ENCODE assay signal across 1 cellular context in the genomic region with DNA sequence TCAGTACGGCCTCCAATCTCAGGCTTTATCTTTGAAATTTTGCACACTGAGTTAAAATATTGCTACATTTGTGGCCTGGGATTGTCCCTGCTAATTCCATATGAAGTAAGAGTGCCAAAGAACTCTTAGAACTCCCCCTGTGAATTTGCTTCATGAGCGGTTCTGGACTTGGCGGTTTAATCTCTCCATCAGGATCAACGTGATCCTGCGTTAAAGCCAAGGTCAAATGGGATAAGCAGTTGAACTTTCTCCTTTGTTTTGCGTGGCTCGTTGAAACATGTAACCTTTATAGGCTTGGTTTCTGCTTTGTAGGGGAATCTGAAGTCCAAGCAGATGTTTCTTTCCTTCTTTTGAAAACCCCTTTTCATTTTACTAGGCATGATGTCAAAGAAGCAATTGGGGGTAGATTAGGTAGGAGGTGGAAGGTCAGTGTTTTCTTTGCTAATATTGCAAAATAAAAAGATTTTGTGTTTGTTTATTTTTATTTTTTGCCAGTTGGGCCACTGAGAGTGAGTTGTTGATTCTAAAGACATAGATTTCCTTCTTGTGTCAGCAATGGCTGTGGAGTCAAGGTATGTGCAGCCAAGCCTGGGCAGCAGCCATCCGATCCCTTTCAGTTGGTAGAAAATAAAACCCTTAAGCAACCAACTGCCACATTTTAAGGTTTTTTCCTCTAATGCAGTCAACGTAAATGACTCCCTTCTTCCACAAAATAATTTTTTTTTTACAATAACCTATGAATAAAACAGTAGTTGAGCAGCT.
TF ChIP-seq lines count a peak whose summit lies in the region.

No MANE protein-coding gene starts in this region.

TF ChIP-seq in HepG2, 621 proteins besides CTCF, POLR2A, EP300 and RAD21 (continued from another document):
- TF ChIP-seq, protein P1, sequence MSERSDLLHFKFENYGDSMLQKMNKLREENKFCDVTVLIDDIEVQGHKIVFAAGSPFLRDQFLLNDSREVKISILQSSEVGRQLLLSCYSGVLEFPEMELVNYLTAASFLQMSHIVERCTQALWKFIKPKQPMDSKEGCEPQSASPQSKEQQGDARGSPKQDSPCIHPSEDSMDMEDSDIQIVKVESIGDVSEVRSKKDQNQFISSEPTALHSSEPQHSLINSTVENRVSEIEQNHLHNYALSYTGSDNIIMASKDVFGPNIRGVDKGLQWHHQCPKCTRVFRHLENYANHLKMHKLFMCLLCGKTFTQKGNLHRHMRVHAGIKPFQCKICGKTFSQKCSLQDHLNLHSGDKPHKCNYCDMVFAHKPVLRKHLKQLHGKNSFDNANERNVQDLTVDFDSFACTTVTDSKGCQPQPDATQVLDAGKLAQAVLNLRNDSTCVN (CRISPR knock-in tag; IDR thresholded peaks at IDR 0.05; ENCODE audit: borderline replicate concordance), result peak; percentile 77; the same call in 1 of the 2 replicates
- TF ChIP-seq NR2F1 (CRISPR knock-in tag; IDR thresholded peaks at IDR 0.05), result 0 out of 4 replicates have a peak, but pooled peaks of 1 of the 2 experiments have one; percentile 23
- TF ChIP-seq ZNF567 (CRISPR knock-in tag; IDR thresholded peaks at IDR 0.05; ENCODE audit: borderline replicate concordance), result no peak
- peak; percentile 56; the same call in 1 of the 2 replicates for TF ChIP-seq ZBTB3 (CRISPR knock-in tag; IDR thresholded peaks at IDR 0.05; ENCODE audit: borderline replicate concordance, low read depth)
- TF ChIP-seq PAXIP1 (CRISPR knock-in tag; conservative IDR thresholded peaks at IDR 0.05), result peak; percentile 40; the same call in 1 of the 2 replicates
- peak; percentile 43; the same call in 1 of the 2 replicates for TF ChIP-seq POGZ (CRISPR knock-in tag; IDR thresholded peaks at IDR 0.05)
- peak; percentile 62; the same call in 1 of the 2 replicates for TF ChIP-seq ZNF644 (CRISPR knock-in tag; IDR thresholded peaks at IDR 0.05; ENCODE audit: low read depth)
- no peak for TF ChIP-seq ZNF337 (CRISPR knock-in tag; IDR thresholded peaks at IDR 0.05; ENCODE audit: borderline replicate concordance, low read depth)
- TF ChIP-seq NR2C2 (CRISPR knock-in tag; IDR thresholded peaks at IDR 0.05; ENCODE audit: borderline replicate concordance), result peak; percentile 31; the same call in 1 of the 2 replicates
- no peak for TF ChIP-seq CHD4 (IDR thresholded peaks at IDR 0.05; ENCODE audit: borderline replicate concordance, low read length)
- 0 out of 2 replicates have a peak, but pooled peaks have one; percentile 15 for TF ChIP-seq SALL1 (CRISPR knock-in tag; IDR thresholded peaks at IDR 0.05)
- no peak for TF ChIP-seq SOX6 (IDR thresholded peaks at IDR 0.05)
- TF ChIP-seq SOX6 (CRISPR knock-in tag; IDR thresholded peaks at IDR 0.05), result peak; percentile 49; the same call in 1 of the 2 replicates
- TF ChIP-seq ZNF691 (CRISPR knock-in tag; IDR thresholded peaks at IDR 0.05; ENCODE audit: borderline replicate concordance, low read depth), result no peak
- TF ChIP-seq RARA (CRISPR knock-in tag; IDR thresholded peaks at IDR 0.05), result 0 out of 2 replicates have a peak, but pooled peaks have one; percentile 11
- TF ChIP-seq MAFK (conservative IDR thresholded peaks at IDR 0.05 in 1 of 2, IDR thresholded peaks at IDR 0.05 in 1 of 2; ENCODE audit: low read length in 2 of 2), result peak in 1 of 2 experiments; percentile 13; a peak in 1 of 4 replicates
